In genomic region chr2:55862269-55862668, GRCh38 we compare ENCODE assay signal across 11 cellular contexts.
DNase-seq lines count a peak whose midpoint lies in the region; ATAC-seq and TF ChIP-seq lines count a peak whose summit lies in the region.
"Had no signal": no experiment of that assay in that cellular context is flagged by ENCODE, and none has a peak within 500 bp of the region (broad histone marks: within the 10 kb centered on the region; RNA-seq: fewer than 3 reads in every experiment).

No MANE protein-coding gene starts in this region.

- no peaks in the 10 kb centered on the region for H3K36me3 Mint-ChIP-seq in T-helper 17 cell (ENCODE audit: low read depth)

- H3K4me1 Mint-ChIP-seq in T-helper 17 cell = no peaks in the 10 kb centered on the region

- H3K4me1 ChIP-seq in foreskin keratinocyte = peaks cover 26% of the 10 kb centered on the region
- H3K4me1 ChIP-seq: Peyer's patch had no signal

- H3K27ac ChIP-seq in foreskin keratinocyte = peak overlapping the region; percentile 83
- H3K27ac ChIP-seq: neutrophil had no signal

- no peak overlapping the region for H3K4me3 Mint-ChIP-seq in T-helper 17 cell
- H3K4me3 Mint-ChIP-seq: stimulated activated naive CD8-positive, alpha-beta T cell treated with anti-CD3 and anti-CD28 coated beads, Interleukin-15, Interleukin-2, amounts not matched to agents 100 ng/mL and 50 ng/mL, for 24 hours had no signal

- no peaks in the 10 kb centered on the region for H3K27me3 ChIP-seq in foreskin keratinocyte
- H3K27me3 ChIP-seq: neutrophil, Peyer's patch had no signal

- peak; percentile 70 for DNase-seq in GM03348 (ENCODE audit: low spot score)
- DNase-seq in SKM-1 (lab: John Stamatoyannopoulos, UW; ENCODE audit: unreplicated experiment) = peak; percentile 42
- peak; percentile 70 to 88 for DNase-seq in foreskin keratinocyte
- peak; percentile 60 for DNase-seq in sciatic nerve (ENCODE audit: low spot score)
- DNase-seq in NCI-H1436 (lab: John Stamatoyannopoulos, UW) = no peak
- no peak for DNase-seq in activated naive CD4-positive, alpha-beta T cell treated with Interleukin-2 at 50 U/mL for 16 hours
- no peak for DNase-seq in T-helper 17 cell
- no peak for DNase-seq in NCI-H69 (lab: John Stamatoyannopoulos, UW)

- H3K27ac Mint-ChIP-seq in T-helper 17 cell = no peak overlapping the region
- H3K27ac Mint-ChIP-seq: stimulated activated naive CD8-positive, alpha-beta T cell treated with anti-CD3 and anti-CD28 coated beads, Interleukin-15, Interleukin-2, amounts not matched to agents 100 ng/mL and 50 ng/mL, for 24 hours had no signal

- ATAC-seq in foreskin keratinocyte (peak; percentile 9), sciatic nerve (peak; percentile 94), T-helper 17 cell (no peak)

- no peaks in the 10 kb centered on the region for H3K27me3 Mint-ChIP-seq in T-helper 17 cell
- H3K27me3 Mint-ChIP-seq: stimulated activated naive CD8-positive, alpha-beta T cell treated with anti-CD3 and anti-CD28 coated beads, Interleukin-15, Interleukin-2, amounts not matched to agents 100 ng/mL and 50 ng/mL, for 24 hours had no signal

- intact Hi-C loops in sciatic nerve (cut with DNase I) = no loop called here

- no peak for TF ChIP-seq CTCF in foreskin keratinocyte (conservative IDR thresholded peaks at IDR 0.05)

- no peaks in the 10 kb centered on the region for H3K9me3 ChIP-seq in T-helper 17 cell (ENCODE audit: control insufficient read depth, low read length, poor library complexity, severe bottlenecking)
- H3K9me3 ChIP-seq: neutrophil, Peyer's patch had no signal

Comparison
In these comparisons a context has a peak if more than half of its experiments do, and no peak if none do; other contexts are left out.
1. DNase-seq: peak in GM03348 (single experiment), SKM-1 (single experiment), foreskin keratinocyte (2 of 2) and sciatic nerve (single experiment); none in NCI-H1436 (single experiment), activated naive CD4-positive, alpha-beta T cell treated with Interleukin-2 at 50 U/mL for 16 hours (single experiment), T-helper 17 cell (0 of 3) and NCI-H69 (single experiment).